Comparison of ENCODE assay signal across 8 cellular contexts in the genomic region with DNA sequence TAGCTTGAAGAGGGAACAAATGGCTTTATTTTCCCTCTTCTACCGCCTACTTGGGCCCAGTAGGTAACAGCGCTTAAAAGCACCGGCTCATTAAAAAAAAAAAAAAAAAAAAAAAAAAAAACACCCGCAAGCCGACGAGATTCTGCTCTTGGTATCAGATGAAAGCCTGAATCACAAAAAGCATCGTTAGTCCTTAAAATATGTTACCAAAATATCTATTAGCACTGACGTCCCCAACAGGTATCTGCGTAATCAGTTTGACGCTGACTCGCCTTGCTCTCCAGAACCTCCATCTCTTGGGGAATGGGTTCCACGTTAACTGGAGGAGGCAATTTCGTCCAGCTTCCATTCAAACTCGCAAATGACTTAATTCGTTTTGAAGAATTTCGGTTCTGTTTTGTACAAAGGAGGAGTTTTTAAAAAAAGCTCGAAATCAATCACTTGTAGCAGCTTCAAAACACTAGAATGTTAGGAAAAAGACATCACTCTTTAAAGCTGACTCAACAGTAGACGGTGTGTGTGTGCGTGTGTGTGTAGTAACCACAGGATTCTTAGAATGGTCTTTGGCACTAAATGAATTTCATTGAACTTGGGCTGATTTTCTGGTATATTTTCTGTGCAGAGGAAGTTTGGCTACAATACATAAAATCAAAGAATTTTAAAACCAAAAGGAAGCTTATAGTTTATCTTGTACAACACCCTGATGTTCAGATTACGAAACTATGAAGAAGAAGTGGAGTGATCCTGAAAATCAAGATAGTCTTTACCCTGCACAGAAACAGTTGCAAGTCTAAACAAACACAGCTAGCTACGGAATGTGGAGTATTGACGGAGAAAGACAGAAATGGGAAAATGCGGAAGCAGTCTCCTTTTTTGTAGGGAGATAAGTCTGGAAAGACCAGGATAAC. TPM values are rescaled to one million over a fixed set of nuclear protein-coding genes. Genes with fewer than 3 reads are reported as not detected.
A peak's percentile ranks its signal among the peaks of the same experiment; 100 is the strongest.
DNase-seq lines count a peak whose midpoint lies in the region; ATAC-seq and FAIRE-seq lines count a peak whose summit lies in the region.

No MANE protein-coding gene starts in this region.

- peak overlapping the region; percentile 74; the same call in 1 of the 2 replicates for H3K9ac ChIP-seq in ES-I3 (ENCODE audit: low read depth, low read length)

- H3K27ac ChIP-seq in SJSA1, result peak overlapping the region; percentile 72
- peak overlapping the region; percentile 84 for H3K27ac ChIP-seq in angular gyrus (ENCODE audit: low read depth, low read length)
- H3K27ac ChIP-seq in small intestine (ENCODE audit: low read depth in 1 of 2, low read length in 1 of 2), result peak overlapping the region; percentile 59 to 93

- ATAC-seq in HG03354 (IDR thresholded peaks at IDR 0.05; ENCODE audit: poor library complexity, severe bottlenecking, unreplicated experiment) (peak; percentile 0), GM19467 (IDR thresholded peaks at IDR 0.05; ENCODE audit: unreplicated experiment) (no peak), HG03045 (IDR thresholded peaks at IDR 0.05; ENCODE audit: unreplicated experiment) (no peak)

- no peaks in the 10 kb centered on the region for H3K36me3 ChIP-seq in ES-I3 (ENCODE audit: insufficient read depth, low read length)
- peaks cover 4% of the 10 kb centered on the region; the same call in 1 of the 2 replicates for H3K36me3 ChIP-seq in SJSA1
- no peaks in the 10 kb centered on the region for H3K36me3 ChIP-seq in small intestine (ENCODE audit: control insufficient read depth in 2 of 2, insufficient read depth in 2 of 2, low read length in 2 of 2)

- DNase-seq in SJSA1 (ENCODE audit: low read depth in 1 of 2, low spot score in 2 of 2) (peak; percentile 57 to 80), iPS-NIHi11 (ENCODE audit: low spot score) (peak; percentile 26), small intestine (peak; percentile 43)

- H3K9me3 ChIP-seq in ES-I3 (ENCODE audit: control insufficient read depth, insufficient read depth, low read length) (no peaks in the 10 kb centered on the region), SJSA1 (replicated peaks) (no peaks in the 10 kb centered on the region), small intestine (ENCODE audit: control insufficient read depth, low read depth) (no peaks in the 10 kb centered on the region)

- H3K4me1 ChIP-seq in ES-I3 (ENCODE audit: insufficient read depth, low read length) (peaks cover 10% of the 10 kb centered on the region; the same call in 1 of the 2 replicates), SJSA1 (replicated peaks) (0 out of 2 replicates have a peak, but pooled peaks cover 4% of the 10 kb centered on the region), small intestine (ENCODE audit: control insufficient read depth in 2 of 2, insufficient read depth in 1 of 2, low read depth in 1 of 2, low read length in 1 of 2) (peaks cover 0 to 1% of the 10 kb centered on the region in 2 donors)

- WGBS in small intestine, 3 donors, result 2 to 7% (median 6%) methylated on average over 23 of the region's 23 CpGs

- no peak for FAIRE-seq in small intestine (lab: Jason Lieb, UNC)

- H3K27me3 ChIP-seq in SJSA1 (replicated peaks), result no peaks in the 10 kb centered on the region
- no peaks in the 10 kb centered on the region for H3K27me3 ChIP-seq in small intestine (ENCODE audit: control insufficient read depth in 2 of 2, insufficient read depth in 2 of 2, low read length in 2 of 2)

- peak overlapping the region; percentile 64 for H3K4me3 ChIP-seq in SJSA1
- peak overlapping the region; percentile 82 to 90 for H3K4me3 ChIP-seq in small intestine (ENCODE audit: low read depth in 1 of 2, low read length in 2 of 2)

RNA-seq across cellular contexts. Expression of a gene that starts 1.1 kb away (rescaled TPM):
- 4.4 and 4.6 TPM in 2 replicates for total RNA-seq in SJSA1 (2014; rRNA removed; shearing (Covaris generic))
- polyA plus RNA-seq in small intestine, result 1 to 10 TPM in 1 of 3 donors, under 1 TPM in 2; 0.54 to 3.4 (median 0.67) TPM
